ENCODE assay signal across 8 cellular contexts in genomic region chr19:15177269-15178116, GRCh38. TPM values are rescaled to one million over a fixed set of nuclear protein-coding genes. Genes with fewer than 3 reads are reported as not detected.
A peak's percentile ranks its signal among the peaks of the same experiment; 100 is the strongest.
DNase-seq lines count a peak whose midpoint lies in the region; ATAC-seq and TF ChIP-seq lines count a peak whose summit lies in the region.

No MANE protein-coding gene starts in this region.

- no peak overlapping the region for H3K27ac ChIP-seq in lower lobe of right lung

- no peaks in the 10 kb centered on the region for H3K9me3 ChIP-seq in lower lobe of right lung

- peaks cover 5% of the 10 kb centered on the region for H3K36me3 ChIP-seq in lower lobe of right lung

- peak; percentile 54 for DNase-seq in DMS153 (lab: John Stamatoyannopoulos, UW)
- DNase-seq in NCI-H526 treated with DMSO at 0.1 percent for 48 hours (lab: John Stamatoyannopoulos, UW) = peak; percentile 39
- peak; percentile 84 to 85 for DNase-seq in activated CD4-positive, alpha-beta T cell treated with anti-CD3 and anti-CD28 coated beads, Interleukin-2, amount 50 U/mL, for 48 hours
- peak; percentile 47 to 84 for DNase-seq in dermis microvascular lymphatic vessel endothelial cell (ENCODE audit: low read depth in 2 of 2)
- peak; percentile 90 for DNase-seq in lower lobe of right lung
- peak; percentile 68 for DNase-seq in stimulated activated CD8-positive, alpha-beta memory T cell treated with anti-CD3 and anti-CD28 coated beads, Interleukin-12 subunit alpha, Interleukin-12 subunit beta, amount 100 ng/mL, for 1 hour (ENCODE audit: low read depth)

- ATAC-seq in HG03097 (IDR thresholded peaks at IDR 0.05; ENCODE audit: low FRiP score, unreplicated experiment) = peak; percentile 71
- ATAC-seq in lower lobe of right lung = peak; percentile 87 to 92
- no peak for ATAC-seq in GM19455 (IDR thresholded peaks at IDR 0.05; ENCODE audit: unreplicated experiment)

- peak; percentile 98 for TF ChIP-seq CTCF in lower lobe of right lung (IDR thresholded peaks at IDR 0.05)

- H3K27me3 ChIP-seq in lower lobe of right lung (ENCODE audit: low read depth) = peaks cover 6% of the 10 kb centered on the region

- H3K4me3 ChIP-seq in lower lobe of right lung = no peak overlapping the region

- H3K4me1 ChIP-seq in lower lobe of right lung = peaks cover 5% of the 10 kb centered on the region

- intact Hi-C loops in lower lobe of right lung (cut with DNase I) = no loop called here

RNA-seq across cellular contexts. Expression of gene NOTCH3, which starts 23.3 kb away (rescaled TPM):
- total RNA-seq in dermis microvascular lymphatic vessel endothelial cell (0.13 and 0.89 TPM in 2 replicates), lower lobe of right lung (52.7 TPM)

RNA-seq across cellular contexts. Expression of gene EPHX3, which starts 54.8 kb away (rescaled TPM):
- total RNA-seq in dermis microvascular lymphatic vessel endothelial cell (under 0.01 TPM in 1 of 2 replicates, not detected in the other), lower lobe of right lung (2.3 TPM)

Comparison
In these comparisons a context has a peak if more than half of its experiments do, and no peak if none do; other contexts are left out.
1. DNase-seq: peak in every context shown above with its lines; median percentile 90 in lower lobe of right lung; 84 in activated CD4-positive, alpha-beta T cell treated with anti-CD3 and anti-CD28 coated beads, Interleukin-2, amount 50 U/mL, for 48 hours; 68 in stimulated activated CD8-positive, alpha-beta memory T cell treated with anti-CD3 and anti-CD28 coated beads, Interleukin-12 subunit alpha, Interleukin-12 subunit beta, amount 100 ng/mL, for 1 hour; 66 in dermis microvascular lymphatic vessel endothelial cell; 54 in DMS153; 39 in NCI-H526 treated with DMSO at 0.1 percent for 48 hours.
2. RNA of gene NOTCH3, which starts 23.3 kb away (total RNA-seq): 52.7 TPM in lower lobe of right lung (single experiment); 0.13 to 0.89 TPM in dermis microvascular lymphatic vessel endothelial cell; every median in the first group is over 10 times any median in the second.